In the genomic region with DNA sequence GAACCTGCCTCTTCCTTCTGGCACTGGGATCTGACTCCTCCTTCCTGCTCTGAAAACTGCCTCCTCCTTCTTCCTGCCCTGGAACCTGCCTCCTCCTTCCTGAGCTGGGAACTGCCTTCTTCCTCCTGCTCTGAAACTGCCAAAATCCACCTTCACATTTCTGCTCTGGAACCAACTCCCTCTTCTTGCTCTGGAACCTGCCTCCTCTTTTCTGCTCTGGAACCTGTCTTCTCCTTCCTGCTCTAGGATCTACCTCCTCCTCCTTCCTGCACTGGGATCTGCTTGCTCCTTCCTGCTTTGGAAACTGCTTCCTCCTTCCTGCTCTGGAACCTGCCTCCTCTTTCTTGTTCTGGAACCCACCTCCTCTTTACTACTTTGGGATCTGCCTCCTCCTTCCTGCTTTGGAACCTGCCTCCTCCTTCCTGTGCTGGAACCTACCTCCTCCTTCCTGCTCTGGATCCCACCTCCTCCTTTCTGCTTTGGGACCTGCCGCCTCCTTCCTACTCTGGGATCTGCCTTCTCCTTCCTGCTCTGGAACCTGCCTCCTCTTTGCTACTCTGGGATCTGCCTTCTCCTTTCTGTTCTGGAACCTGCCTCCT, we compare ENCODE assay signal across 19 cellular contexts.
"Had no signal": no experiment of that assay in that cellular context is flagged by ENCODE, and none has a peak within 500 bp of the region (broad histone marks: within the 10 kb centered on the region; RNA-seq: fewer than 3 reads in every experiment).

No MANE protein-coding gene starts in this region.

- ATAC-seq: esophagus mucosa; left ventricle myocardium superior; naive thymus-derived CD4-positive, alpha-beta T cell had no signal

- DNase-seq: cortex of kidney; dorsolateral prefrontal cortex; effector CD8-positive, alpha-beta T cell; islet precursor cell; left ventricle myocardium superior; mesendoderm; naive thymus-derived CD4-positive, alpha-beta T cell; ovary; small intestine; stimulated activated CD4-positive, alpha-beta T cell treated with anti-CD3 and anti-CD28 coated beads, Interleukin-12 subunit alpha, Interleukin-12 subunit beta, amount 100 ng/mL, for 4 hours; stimulated activated naive CD4-positive, alpha-beta T cell; stomach; substantia nigra; transverse colon had no signal

- H3K4me1 Mint-ChIP-seq: neural crest cell had no signal

- H3K27me3 ChIP-seq: dorsolateral prefrontal cortex, ovary, right atrium auricular region, stomach, transverse colon had no signal

- H3K4me3 ChIP-seq: dorsolateral prefrontal cortex, lung, ovary, right atrium auricular region, stomach, thoracic aorta, transverse colon had no signal

- H3K36me3 ChIP-seq: ovary, right atrium auricular region, stomach, thoracic aorta, transverse colon had no signal

- H3K4me3 Mint-ChIP-seq: naive thymus-derived CD4-positive, alpha-beta T cell; neural crest cell had no signal

- H3K27ac ChIP-seq: dorsolateral prefrontal cortex, ovary, right atrium auricular region, stomach, thoracic aorta, transverse colon had no signal

- H3K9me3 ChIP-seq: ovary, right atrium auricular region, stomach, thoracic aorta, transverse colon had no signal
